In the genomic region with DNA sequence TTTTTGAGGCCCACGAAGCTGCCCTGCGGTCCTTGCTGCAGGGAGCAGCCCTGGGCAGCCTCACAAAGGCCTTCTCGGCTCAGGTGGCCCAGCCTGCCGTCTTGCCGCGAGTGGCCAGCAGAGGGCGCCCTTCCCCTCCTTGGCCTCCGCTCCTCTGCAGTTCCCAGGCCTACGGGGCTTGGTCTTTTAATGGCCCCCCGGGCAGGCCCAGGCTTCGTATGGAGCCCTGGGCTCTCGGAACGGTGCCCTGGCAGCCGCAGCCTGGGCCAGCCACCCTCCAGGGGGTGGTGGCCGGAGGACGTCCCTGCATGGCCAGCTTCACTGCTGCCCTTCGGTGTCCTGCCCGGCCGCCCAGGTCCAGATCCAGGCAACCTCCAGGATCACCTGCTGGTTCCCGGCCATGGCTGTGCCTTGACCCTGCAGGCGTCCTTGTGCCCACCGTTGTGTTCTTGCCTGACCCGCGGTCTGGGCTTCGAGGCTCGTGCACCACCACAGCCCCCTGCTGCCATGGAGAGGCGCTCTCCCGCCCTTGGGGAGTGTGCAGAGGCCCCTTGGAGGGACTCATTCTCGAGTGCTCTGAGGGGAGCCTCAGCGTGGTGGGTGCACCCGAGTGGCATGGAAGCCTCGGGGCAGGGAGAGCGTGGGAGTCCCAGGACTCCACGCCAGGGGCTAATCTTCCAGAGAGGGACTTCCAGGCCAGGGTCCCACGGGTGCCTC, we compare ENCODE assay signal across 8 cellular contexts. TPM values are rescaled to one million over a fixed set of nuclear protein-coding genes. Genes with fewer than 3 reads are reported as not detected.
A peak's percentile ranks its signal among the peaks of the same experiment; 100 is the strongest.
DNase-seq lines count a peak whose midpoint lies in the region; ATAC-seq and TF ChIP-seq lines count a peak whose summit lies in the region.

No MANE protein-coding gene starts in this region.

- peak overlapping the region; percentile 54 for H3K27ac Mint-ChIP-seq in central memory CD8-positive, alpha-beta T cell (ENCODE audit: low read depth)

- 65% methylated on average over 35 of the region's 35 CpGs for WGBS in liver

- peak; percentile 50 for DNase-seq in NCI-H1105 treated with DMSO at 0.1 percent for 48 hours (lab: John Stamatoyannopoulos, UW)
- peak; percentile 69 to 75 for DNase-seq in activated CD4-positive, alpha-beta T cell treated with anti-CD3 and anti-CD28 coated beads for 24 hours (ENCODE audit: low read depth in 2 of 2)
- peak; percentile 53 to 74 for DNase-seq in central memory CD8-positive, alpha-beta T cell (ENCODE audit: low spot score in 2 of 2)
- peak; percentile 38 for DNase-seq in stimulated activated CD8-positive, alpha-beta memory T cell treated with anti-CD3 and anti-CD28 coated beads, Interleukin-12 subunit alpha, Interleukin-12 subunit beta, amount 100 ng/mL, for 4 hours (ENCODE audit: low read depth)
- DNase-seq in T1000 (lab: John Stamatoyannopoulos, UW), result no peak

- peak; percentile 95 for TF ChIP-seq CTCF in GM12872 (IDR thresholded peaks at IDR 0.05; ENCODE audit: insufficient read depth, low read depth, low read length)
- peak; percentile 75 for TF ChIP-seq CTCF in liver (IDR thresholded peaks at IDR 0.05; ENCODE audit: low read depth, low read length, missing input control)

- H3K27me3 Mint-ChIP-seq in central memory CD8-positive, alpha-beta T cell, result no peaks in the 10 kb centered on the region

- H3K27ac ChIP-seq in liver (ENCODE audit: low read depth in 1 of 2, low read length in 2 of 2), result no peak overlapping the region

- peaks cover 17 to 42% (median 29%) of the 10 kb centered on the region in 4 donors for H3K4me1 ChIP-seq in liver (ENCODE audit: control insufficient read depth in 4 of 4, insufficient read depth in 4 of 4, low read length in 3 of 4)

- H3K36me3 Mint-ChIP-seq in central memory CD8-positive, alpha-beta T cell (ENCODE audit: insufficient read depth), result peaks cover 2% of the 10 kb centered on the region

- H3K4me1 Mint-ChIP-seq in central memory CD8-positive, alpha-beta T cell, result peaks cover 6% of the 10 kb centered on the region

- peaks cover 0 to 13% (median 8%) of the 10 kb centered on the region in 4 donors for H3K36me3 ChIP-seq in liver (ENCODE audit: control insufficient read depth in 4 of 4, insufficient read depth in 3 of 4, low read depth in 1 of 4, low read length in 3 of 4)

- H3K27me3 ChIP-seq in liver (ENCODE audit: control insufficient read depth in 4 of 4, insufficient read depth in 4 of 4, low read length in 3 of 4), result no peaks in the 10 kb centered on the region

- no peak overlapping the region for H3K4me3 ChIP-seq in liver (ENCODE audit: low read depth in 1 of 3, low read length in 3 of 3)

- peak in 1 of 2 donors; percentile 74 for TF ChIP-seq RAD21 in liver (IDR thresholded peaks at IDR 0.05)

- H3K4me3 Mint-ChIP-seq in central memory CD8-positive, alpha-beta T cell, result no peak overlapping the region

- peak; percentile 60 for ATAC-seq in central memory CD8-positive, alpha-beta T cell (replicated peaks; ENCODE audit: extremely low read depth, poor library complexity, severe bottlenecking)
- ATAC-seq in GM19324 (IDR thresholded peaks at IDR 0.05; ENCODE audit: low FRiP score, unreplicated experiment), result no peak

- H3K9ac ChIP-seq in liver (ENCODE audit: low read depth in 1 of 2, low read length in 2 of 2), result no peak overlapping the region

- H3K9me3 ChIP-seq in liver (ENCODE audit: control insufficient read depth in 4 of 4, low read length in 3 of 4), result no peaks in the 10 kb centered on the region

- H3K9me3 Mint-ChIP-seq in central memory CD8-positive, alpha-beta T cell, result no peaks in the 10 kb centered on the region

TF ChIP-seq in liver, 16 proteins besides CTCF, POLR2A, EP300 and RAD21:
- no peak for TF ChIP-seq FOXA1 (IDR thresholded peaks at IDR 0.05)
- TF ChIP-seq JUND (IDR thresholded peaks at IDR 0.05), result no peak
- TF ChIP-seq YY1 (IDR thresholded peaks at IDR 0.05), result no peak
- no peak for TF ChIP-seq RXRA (IDR thresholded peaks at IDR 0.05)
- no peak for TF ChIP-seq EGR1 (IDR thresholded peaks at IDR 0.05; ENCODE audit: low read depth in 2 of 2)
- no peak for TF ChIP-seq GABPA (IDR thresholded peaks at IDR 0.05 in 1 of 2, conservative IDR thresholded peaks at IDR 0.05 in 1 of 2)
- TF ChIP-seq NR2F2 (IDR thresholded peaks at IDR 0.05), result no peak
- no peak for TF ChIP-seq HNF4A (conservative IDR thresholded peaks at IDR 0.05)
- TF ChIP-seq, protein P1, sequence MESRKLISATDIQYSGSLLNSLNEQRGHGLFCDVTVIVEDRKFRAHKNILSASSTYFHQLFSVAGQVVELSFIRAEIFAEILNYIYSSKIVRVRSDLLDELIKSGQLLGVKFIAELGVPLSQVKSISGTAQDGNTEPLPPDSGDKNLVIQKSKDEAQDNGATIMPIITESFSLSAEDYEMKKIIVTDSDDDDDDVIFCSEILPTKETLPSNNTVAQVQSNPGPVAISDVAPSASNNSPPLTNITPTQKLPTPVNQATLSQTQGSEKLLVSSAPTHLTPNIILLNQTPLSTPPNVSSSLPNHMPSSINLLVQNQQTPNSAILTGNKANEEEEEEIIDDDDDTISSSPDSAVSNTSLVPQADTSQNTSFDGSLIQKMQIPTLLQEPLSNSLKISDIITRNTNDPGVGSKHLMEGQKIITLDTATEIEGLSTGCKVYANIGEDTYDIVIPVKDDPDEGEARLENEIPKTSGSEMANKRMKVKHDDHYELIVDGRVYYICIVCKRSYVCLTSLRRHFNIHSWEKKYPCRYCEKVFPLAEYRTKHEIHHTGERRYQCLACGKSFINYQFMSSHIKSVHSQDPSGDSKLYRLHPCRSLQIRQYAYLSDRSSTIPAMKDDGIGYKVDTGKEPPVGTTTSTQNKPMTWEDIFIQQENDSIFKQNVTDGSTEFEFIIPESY (IDR thresholded peaks at IDR 0.05), result no peak
- no peak for TF ChIP-seq HNF4G (IDR thresholded peaks at IDR 0.05)
- TF ChIP-seq, protein P2, sequence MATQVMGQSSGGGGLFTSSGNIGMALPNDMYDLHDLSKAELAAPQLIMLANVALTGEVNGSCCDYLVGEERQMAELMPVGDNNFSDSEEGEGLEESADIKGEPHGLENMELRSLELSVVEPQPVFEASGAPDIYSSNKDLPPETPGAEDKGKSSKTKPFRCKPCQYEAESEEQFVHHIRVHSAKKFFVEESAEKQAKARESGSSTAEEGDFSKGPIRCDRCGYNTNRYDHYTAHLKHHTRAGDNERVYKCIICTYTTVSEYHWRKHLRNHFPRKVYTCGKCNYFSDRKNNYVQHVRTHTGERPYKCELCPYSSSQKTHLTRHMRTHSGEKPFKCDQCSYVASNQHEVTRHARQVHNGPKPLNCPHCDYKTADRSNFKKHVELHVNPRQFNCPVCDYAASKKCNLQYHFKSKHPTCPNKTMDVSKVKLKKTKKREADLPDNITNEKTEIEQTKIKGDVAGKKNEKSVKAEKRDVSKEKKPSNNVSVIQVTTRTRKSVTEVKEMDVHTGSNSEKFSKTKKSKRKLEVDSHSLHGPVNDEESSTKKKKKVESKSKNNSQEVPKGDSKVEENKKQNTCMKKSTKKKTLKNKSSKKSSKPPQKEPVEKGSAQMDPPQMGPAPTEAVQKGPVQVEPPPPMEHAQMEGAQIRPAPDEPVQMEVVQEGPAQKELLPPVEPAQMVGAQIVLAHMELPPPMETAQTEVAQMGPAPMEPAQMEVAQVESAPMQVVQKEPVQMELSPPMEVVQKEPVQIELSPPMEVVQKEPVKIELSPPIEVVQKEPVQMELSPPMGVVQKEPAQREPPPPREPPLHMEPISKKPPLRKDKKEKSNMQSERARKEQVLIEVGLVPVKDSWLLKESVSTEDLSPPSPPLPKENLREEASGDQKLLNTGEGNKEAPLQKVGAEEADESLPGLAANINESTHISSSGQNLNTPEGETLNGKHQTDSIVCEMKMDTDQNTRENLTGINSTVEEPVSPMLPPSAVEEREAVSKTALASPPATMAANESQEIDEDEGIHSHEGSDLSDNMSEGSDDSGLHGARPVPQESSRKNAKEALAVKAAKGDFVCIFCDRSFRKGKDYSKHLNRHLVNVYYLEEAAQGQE (IDR thresholded peaks at IDR 0.05), result no peak
- TF ChIP-seq, protein P3, sequence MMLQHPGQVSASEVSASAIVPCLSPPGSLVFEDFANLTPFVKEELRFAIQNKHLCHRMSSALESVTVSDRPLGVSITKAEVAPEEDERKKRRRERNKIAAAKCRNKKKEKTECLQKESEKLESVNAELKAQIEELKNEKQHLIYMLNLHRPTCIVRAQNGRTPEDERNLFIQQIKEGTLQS (IDR thresholded peaks at IDR 0.05), result no peak
- TF ChIP-seq, protein P4, sequence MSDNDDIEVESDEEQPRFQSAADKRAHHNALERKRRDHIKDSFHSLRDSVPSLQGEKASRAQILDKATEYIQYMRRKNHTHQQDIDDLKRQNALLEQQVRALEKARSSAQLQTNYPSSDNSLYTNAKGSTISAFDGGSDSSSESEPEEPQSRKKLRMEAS (IDR thresholded peaks at IDR 0.05), result no peak
- TF ChIP-seq SP1 (IDR thresholded peaks at IDR 0.05), result no peak
- no peak for TF ChIP-seq FOXA2 (IDR thresholded peaks at IDR 0.05)
- no peak for TF ChIP-seq TAF1 (conservative IDR thresholded peaks at IDR 0.05)

RNA-seq across cellular contexts. Expression of a gene that starts 9.4 kb away (rescaled TPM):
- 100 to 1,000 TPM in 1 of 2 donors, 10 to 100 TPM in 1; 42.4 to 112 TPM for total RNA-seq in liver
- 100 to 1,000 TPM; 108 to 158 TPM for polyA plus RNA-seq in liver

RNA-seq across cellular contexts. Expression of a gene that starts 43.5 kb away (rescaled TPM):
- 10 to 100 TPM in 1 of 2 donors, 1 to 10 TPM in 1; 1.8 to 10.2 TPM for total RNA-seq in liver
- polyA plus RNA-seq in liver, result under 1 TPM; 0.07 to 0.84 TPM
